In the genomic region with DNA sequence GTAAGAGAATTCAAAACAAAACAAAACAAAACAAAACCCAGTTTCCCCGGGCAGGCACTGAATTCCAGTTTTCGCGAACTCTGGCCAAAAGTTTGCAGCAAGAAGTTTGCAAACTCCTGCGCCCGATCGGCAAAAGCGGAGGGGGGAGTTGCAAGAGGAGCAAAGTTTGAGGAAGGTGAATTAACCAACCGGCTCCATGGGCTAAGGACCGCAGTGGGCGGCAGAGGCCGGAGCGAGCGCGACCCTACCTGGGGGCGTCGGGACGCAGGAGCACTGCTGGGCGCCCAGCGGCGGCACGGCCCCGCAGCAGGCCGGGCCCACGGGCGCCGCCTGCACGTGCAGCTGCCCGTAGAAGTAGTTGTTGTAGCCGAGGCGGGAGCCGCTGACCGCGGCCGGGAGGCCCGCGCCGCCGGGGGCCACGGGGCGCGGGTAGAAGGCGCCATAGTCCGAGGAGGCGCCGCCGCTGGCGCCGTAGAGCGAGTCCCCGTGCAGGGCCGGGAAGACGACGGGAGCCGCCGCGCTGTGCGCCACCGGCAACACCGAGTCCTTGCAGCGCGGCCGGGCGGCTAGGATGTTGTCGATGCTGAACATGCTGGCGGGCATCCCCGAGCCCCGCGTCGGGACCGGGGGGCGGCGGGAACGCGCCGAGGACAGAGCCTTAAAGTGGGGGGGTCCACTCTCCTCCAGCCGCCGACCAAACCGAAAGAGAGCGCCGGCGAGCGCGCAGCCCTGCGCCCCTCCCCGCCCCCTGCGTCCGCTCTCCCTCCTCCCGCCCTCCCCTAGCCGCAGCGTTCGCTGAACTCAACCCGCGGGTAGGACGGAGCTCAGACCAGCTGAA, we compare ENCODE assay signal across 8 cellular contexts. TPM values are rescaled to one million over a fixed set of nuclear protein-coding genes. Genes with fewer than 3 reads are reported as not detected.
DNase-seq lines count a peak whose midpoint lies in the region; ATAC-seq and TF ChIP-seq lines count a peak whose summit lies in the region.

A gene (minus strand): TSS at position 701 of the 838 bp plus-strand sequence. CDS start 98 bp downstream, at position 603.

- H3K27me3 ChIP-seq in lung (ENCODE audit: control insufficient read depth, insufficient read depth), result peaks cover 15% of the 10 kb centered on the region

- no peak within 1 kb of the TSS for H3K27ac Mint-ChIP-seq in type B pancreatic cell

- peaks cover 0 to 15% of the 10 kb centered on the region in 2 donors for H3K4me1 ChIP-seq in lung (ENCODE audit: control insufficient read depth in 2 of 2, insufficient read depth in 2 of 2, low read length in 2 of 2)

- peaks cover 96% of the 10 kb centered on the region for H3K27me3 Mint-ChIP-seq in type B pancreatic cell

- no peak within 1 kb of the TSS for H3K27ac ChIP-seq in lung (ENCODE audit: low read depth in 1 of 2, low read length in 1 of 2)

- no peaks in the 10 kb centered on the region for H3K36me3 ChIP-seq in lung (ENCODE audit: control insufficient read depth in 2 of 2, insufficient read depth in 2 of 2, low read length in 2 of 2)

- H3K9me3 ChIP-seq in lung (ENCODE audit: control insufficient read depth in 2 of 2, insufficient read depth in 1 of 2, low read length in 1 of 2), result peaks cover 0 to 6% of the 10 kb centered on the region in 2 donors

- H3K4me1 Mint-ChIP-seq in type B pancreatic cell (ENCODE audit: unreplicated experiment), result peaks cover 28% of the 10 kb centered on the region

- peak within 1 kb of the TSS; percentile 84 for H3K4me3 Mint-ChIP-seq in type B pancreatic cell

- DNase-seq in DMS79 treated with DMSO at 0.1 percent for 48 hours (lab: John Stamatoyannopoulos, UW), result peak; percentile 47
- DNase-seq in NCI-H345 treated with DMSO at 0.1 percent for 48 hours (lab: John Stamatoyannopoulos, UW; ENCODE audit: unreplicated experiment), result peak; percentile 44
- DNase-seq in choroid plexus epithelial cell (ENCODE audit: low read depth), result no peak
- no peak for DNase-seq in lung (ENCODE audit: low spot score)
- DNase-seq in type B pancreatic cell (ENCODE audit: extremely low spot score, unreplicated experiment), result peak; percentile 76

- no peaks in the 10 kb centered on the region for H3K9me3 Mint-ChIP-seq in type B pancreatic cell

- ATAC-seq in lung (ENCODE audit: insufficient read depth, low FRiP score) (peak; percentile 51), GM21717 (IDR thresholded peaks at IDR 0.05; ENCODE audit: unreplicated experiment) (no peak), GM21367 (IDR thresholded peaks at IDR 0.05; ENCODE audit: unreplicated experiment) (no peak), HG02798 (IDR thresholded peaks at IDR 0.05; ENCODE audit: poor library complexity, unreplicated experiment) (no peak)

- 1% methylated on average over 60 to 94 of the region's 94 CpGs for WGBS in lung, 2 donors

- TF ChIP-seq CTCF in choroid plexus epithelial cell (conservative IDR thresholded peaks at IDR 0.05; ENCODE audit: low read depth, low read length) (no peak), lung (IDR thresholded peaks at IDR 0.05; ENCODE audit: control extremely low read depth, extremely low read depth) (no peak), type B pancreatic cell (conservative IDR thresholded peaks at IDR 0.05) (no peak)

- H3K4me3 ChIP-seq in choroid plexus epithelial cell (ENCODE audit: low read depth, low read length), result peak within 1 kb of the TSS; percentile 43
- peak within 1 kb of the TSS; percentile 18 for H3K4me3 ChIP-seq in lung

- peaks cover 6% of the 10 kb centered on the region for H3K36me3 Mint-ChIP-seq in type B pancreatic cell

RNA-seq across cellular contexts. Expression of the gene that starts here (rescaled TPM):
- total RNA-seq in lung (under 1 TPM in 1 of 2 donors, not detected in 1; 0.21 TPM), type B pancreatic cell (ENCODE audit: low replicate concordance) (1.0 and 16.2 TPM in 2 replicates)
- polyA plus RNA-seq in lung, result under 1 TPM; 0.03 to 0.08 TPM

Comparison
In these comparisons a context has a peak if more than half of its experiments do, and no peak if none do; other contexts are left out.
1. Peak in ATAC-seq and H3K4me3 ChIP-seq in lung; RNA of the gene not detected or under 1 TPM.
2. DNase-seq: peak in DMS79 treated with DMSO at 0.1 percent for 48 hours (single experiment), NCI-H345 treated with DMSO at 0.1 percent for 48 hours (single experiment) and type B pancreatic cell (single experiment); none in choroid plexus epithelial cell (single experiment) and lung (single experiment).